In the genomic region with DNA sequence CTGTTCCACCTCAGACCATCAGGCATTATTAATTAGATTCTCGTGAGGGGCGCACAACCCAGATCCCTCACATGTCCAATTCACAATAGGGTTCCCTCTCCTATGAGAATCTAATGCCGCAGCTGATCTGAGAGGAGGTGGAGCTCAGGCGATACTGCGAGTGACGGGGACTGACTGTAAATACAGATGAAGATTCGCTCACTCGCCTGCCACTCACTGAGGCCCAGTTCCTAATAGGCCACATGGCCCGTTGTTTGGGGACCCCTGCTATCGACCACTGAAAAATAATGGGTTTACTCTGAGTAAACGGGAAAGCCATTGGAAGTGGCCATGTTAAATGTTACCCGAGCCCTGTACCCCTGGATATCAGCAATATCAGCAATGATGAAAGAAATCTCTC, we compare ENCODE assay signal across 23 cellular contexts.
DNase-seq lines count a peak whose midpoint lies in the region; ATAC-seq, FAIRE-seq and TF ChIP-seq lines count a peak whose summit lies in the region.
"Had no signal": no experiment of that assay in that cellular context is flagged by ENCODE, and none has a peak within 500 bp of the region (broad histone marks: within the 10 kb centered on the region; RNA-seq: fewer than 3 reads in every experiment).

No MANE protein-coding gene starts in this region.

- intact Hi-C loops in K562 (cut with micrococcal nuclease) = no loop called here
- intact Hi-C loops in testis (cut with DNase I; ENCODE audit: low total_unique reads) = no loop called here

- peaks cover 5% of the 10 kb centered on the region for H3K27me3 Mint-ChIP-seq in stimulated activated memory B cell treated with anti-CD40 and anti-IgM and Interleukin-4, amounts not matched to agents 10 μg/mL and 1 μg/mL and 100 μg/mL, for 72 hours
- H3K27me3 Mint-ChIP-seq in progenitor cell of endocrine pancreas = no peaks in the 10 kb centered on the region
- H3K27me3 Mint-ChIP-seq: CD8-positive, alpha-beta memory T cell had no signal

- TF ChIP-seq POLR2A in K562 (conservative IDR thresholded peaks at IDR 0.05) (no peak), testis (IDR thresholded peaks at IDR 0.05) (no peak)

- no peaks in the 10 kb centered on the region for H3K9me3 ChIP-seq in SK-N-SH
- H3K9me3 ChIP-seq in K562 (replicated peaks; ENCODE audit: control insufficient read depth, insufficient read depth, low read depth, low read length) = no peaks in the 10 kb centered on the region
- H3K9me3 ChIP-seq in testis = no peaks in the 10 kb centered on the region
- H3K9me3 ChIP-seq: A549; BE2C; BLaER1 treated with 17β-estradiol and CSF1 and Interleukin-3, amounts not matched to agents 10 nM and 100 nM had no signal

- H4K20me1 ChIP-seq in SK-N-SH (ENCODE audit: insufficient read depth) (no peaks in the 10 kb centered on the region), K562 (replicated peaks; ENCODE audit: control insufficient read depth, insufficient read depth, low read length) (no peaks in the 10 kb centered on the region)
- H4K20me1 ChIP-seq: BLaER1 treated with 17β-estradiol and CSF1 and Interleukin-3, amounts not matched to agents 10 nM and 100 nM had no signal

- H3K4me1 Mint-ChIP-seq in stimulated activated memory B cell treated with anti-CD40 and anti-IgM and Interleukin-4, amounts not matched to agents 10 μg/mL and 1 μg/mL and 100 μg/mL, for 72 hours = no peaks in the 10 kb centered on the region
- H3K4me1 Mint-ChIP-seq in progenitor cell of endocrine pancreas (ENCODE audit: low read depth) = peaks cover 1% of the 10 kb centered on the region
- H3K4me1 Mint-ChIP-seq: CD14-positive monocyte; CD8-positive, alpha-beta memory T cell had no signal

- no peak overlapping the region for H3K9ac ChIP-seq in SK-N-SH
- no peak overlapping the region for H3K9ac ChIP-seq in K562 (ENCODE audit: insufficient read depth in 1 of 2, low read depth in 2 of 2, low read length in 2 of 2)
- H3K9ac ChIP-seq: BLaER1 treated with 17β-estradiol and CSF1 and Interleukin-3, amounts not matched to agents 10 nM and 100 nM; GM23248 had no signal

- no peak for TF ChIP-seq EP300 in SK-N-SH (IDR thresholded peaks at IDR 0.05; ENCODE audit: borderline replicate concordance in 1 of 2, low read depth in 1 of 2, low read length in 1 of 2)
- TF ChIP-seq EP300 in K562 (IDR thresholded peaks at IDR 0.05; ENCODE audit: low read length) = no peak

- POLR2A ChIA-PET in SK-N-SH (lab: Yijun Ruan, JAX) = no interaction called here
- POLR2A ChIA-PET in HEK293T (lab: Yijun Ruan, JAX) = no interaction called here
- POLR2A ChIA-PET in K562 (lab: Yijun Ruan, JAX) = interaction anchor here (0.7 kb wide), 1 partner anchor 40 kb away, joined by 3 read pairs; no protein-coding TSS in a partner anchor

- CTCF ChIA-PET in SK-N-SH (lab: Yijun Ruan, JAX) = no interaction called here
- CTCF ChIA-PET in HEK293T (lab: Yijun Ruan, JAX) = no interaction called here
- CTCF ChIA-PET in K562 (lab: Yijun Ruan, JAX; ENCODE audit: low intra/inter-chr PET ratio) = no interaction called here

- no peak overlapping the region for H2AFZ ChIP-seq in SK-N-SH (ENCODE audit: low read depth)
- peak overlapping the region; percentile 56 for H2AFZ ChIP-seq in K562 (ENCODE audit: low read depth, low read length)
- H2AFZ ChIP-seq: GM23248 had no signal

- no peaks in the 10 kb centered on the region for H3K9me2 ChIP-seq in SK-N-SH

- no peak for DNase-seq in SK-N-SH
- DNase-seq in HEK293T (ENCODE audit: extremely low spot score) = no peak
- DNase-seq in K562 (ENCODE audit: extremely low read depth in 1 of 4, low spot score in 3 of 4) = peak in 1 of 4 experiments; percentile 43
- peak; percentile 38 for DNase-seq in testis
- no peak for DNase-seq in progenitor cell of endocrine pancreas (ENCODE audit: low spot score, unreplicated experiment)
- DNase-seq in NCI-H748 (lab: John Stamatoyannopoulos, UW; ENCODE audit: unreplicated experiment) = no peak
- DNase-seq: 8988T; ACHN; AML-193; BE2C; CD4-positive, alpha-beta T cell; CD8-positive, alpha-beta memory T cell; DMS53; DMS79 treated with DMSO at 0.1 percent for 48 hours; GM23248 had no signal

- no peaks in the 10 kb centered on the region for H3F3A ChIP-seq in SK-N-SH (replicated peaks; ENCODE audit: insufficient read depth)

- H3K4me3 ChIP-seq in SK-N-SH (ENCODE audit: low read depth in 2 of 2, low read length in 1 of 2) = no peak overlapping the region
- H3K4me3 ChIP-seq in K562 = no peak overlapping the region
- H3K4me3 ChIP-seq in testis = no peak overlapping the region
- H3K4me3 ChIP-seq: A549; BLaER1 treated with 17β-estradiol and CSF1 and Interleukin-3, amounts not matched to agents 10 nM and 100 nM; GM23248; HAP-1 had no signal

- no peak for FAIRE-seq in K562 (lab: Jason Lieb, UNC)
- FAIRE-seq: A549, G401.6, GM12892 had no signal

- no peaks in the 10 kb centered on the region for H3K9me3 Mint-ChIP-seq in stimulated activated memory B cell treated with anti-CD40 and anti-IgM and Interleukin-4, amounts not matched to agents 10 μg/mL and 1 μg/mL and 100 μg/mL, for 72 hours
- no peaks in the 10 kb centered on the region for H3K9me3 Mint-ChIP-seq in progenitor cell of endocrine pancreas (ENCODE audit: low read depth)
- H3K9me3 Mint-ChIP-seq: CD4-positive, alpha-beta T cell had no signal

- no peak overlapping the region for H3K27ac Mint-ChIP-seq in stimulated activated memory B cell treated with anti-CD40 and anti-IgM and Interleukin-4, amounts not matched to agents 10 μg/mL and 1 μg/mL and 100 μg/mL, for 72 hours
- H3K27ac Mint-ChIP-seq in progenitor cell of endocrine pancreas = no peak overlapping the region
- H3K27ac Mint-ChIP-seq: CD14-positive monocyte; CD4-positive, alpha-beta T cell; CD8-positive, alpha-beta memory T cell had no signal

- H3K27ac ChIP-seq in SK-N-SH (ENCODE audit: low read depth in 2 of 2, low read length in 1 of 2) (no peak overlapping the region), K562 (ENCODE audit: extremely low read depth, low read depth, low read length) (no peak overlapping the region), testis (no peak overlapping the region)
- H3K27ac ChIP-seq: A549; BLaER1 treated with 17β-estradiol and CSF1 and Interleukin-3, amounts not matched to agents 10 nM and 100 nM; GM23248 had no signal

- TF ChIP-seq CTCF in SK-N-SH (IDR thresholded peaks at IDR 0.05) (no peak), K562 (IDR thresholded peaks at IDR 0.05 in 2 of 3, conservative IDR thresholded peaks at IDR 0.05 in 1 of 3; ENCODE audit: insufficient read depth in 2 of 3, low read depth in 1 of 3, low read length in 3 of 3) (no peak), testis (IDR thresholded peaks at IDR 0.05) (no peak), progenitor cell of endocrine pancreas (IDR thresholded peaks at IDR 0.05; ENCODE audit: unreplicated experiment) (no peak)

- no peaks in the 10 kb centered on the region for H3K9me1 ChIP-seq in K562 (ENCODE audit: control insufficient read depth, insufficient read depth, low read length)

- H3K4me2 ChIP-seq in SK-N-SH (no peak overlapping the region), K562 (ENCODE audit: insufficient read depth, low read length) (peak overlapping the region; percentile 10; the same call in 1 of the 2 replicates)
- H3K4me2 ChIP-seq: A549; BLaER1 treated with 17β-estradiol and CSF1 and Interleukin-3, amounts not matched to agents 10 nM and 100 nM had no signal

- H3K79me2 ChIP-seq in SK-N-SH (ENCODE audit: insufficient read depth) = no peaks in the 10 kb centered on the region
- H3K79me2 ChIP-seq in K562 (ENCODE audit: control insufficient read depth, insufficient read depth, low read length) = no peaks in the 10 kb centered on the region

- ATAC-seq in SK-N-SH treated with all-trans-retinoic acid at 6 μM for 48 hours = no peak
- ATAC-seq in K562 = peak; percentile 48; the same call in 2 of the 3 replicates
- ATAC-seq in stimulated activated memory B cell treated with anti-CD40 and anti-IgM and Interleukin-4, amounts not matched to agents 10 μg/mL and 1 μg/mL and 100 μg/mL, for 72 hours = no peak
- ATAC-seq: A549 had no signal

- no TSS peak for BruUV-seq in K562 (replicated peaks; lab: Mats Ljungman, UMichigan)

- TF ChIP-seq RAD21 in SK-N-SH (IDR thresholded peaks at IDR 0.05; ENCODE audit: low read length) (no peak), K562 (CRISPR knock-in tag; conservative IDR thresholded peaks at IDR 0.05 in 1 of 2, IDR thresholded peaks at IDR 0.05 in 1 of 2) (no peak)

- H3K4me3 Mint-ChIP-seq in stimulated activated memory B cell treated with anti-CD40 and anti-IgM and Interleukin-4, amounts not matched to agents 10 μg/mL and 1 μg/mL and 100 μg/mL, for 72 hours = no peak overlapping the region
- no peak overlapping the region for H3K4me3 Mint-ChIP-seq in progenitor cell of endocrine pancreas (ENCODE audit: low read depth)
- H3K4me3 Mint-ChIP-seq: CD14-positive monocyte; CD4-positive, alpha-beta T cell; CD8-positive, alpha-beta memory T cell had no signal

- WGBS in SK-N-SH (ENCODE audit: low lambda C conversion rate) = 31% methylated on average over 12 of the region's 12 CpGs
- WGBS in K562 (ENCODE audit: insufficient coverage, low coverage, missing lambda C conversion rate) = 7% methylated on average over 12 of the region's 12 CpGs
- WGBS in testis, 2 donors = 38 to 79% methylated on average over 12 of the region's 12 CpGs

- no peaks in the 10 kb centered on the region; a peak in 1 of 4 replicates for H3K4me1 ChIP-seq in SK-N-SH (ENCODE audit: control insufficient read depth in 1 of 2, insufficient read depth in 2 of 2, low read depth in 1 of 2, low read length in 1 of 2)
- no peaks in the 10 kb centered on the region for H3K4me1 ChIP-seq in K562 (replicated peaks in 1 of 2; ENCODE audit: control insufficient read depth in 2 of 2, insufficient read depth in 2 of 2, low read length in 2 of 2)
- no peaks in the 10 kb centered on the region for H3K4me1 ChIP-seq in testis
- H3K4me1 ChIP-seq: A549; BE2C; BLaER1 treated with 17β-estradiol and CSF1 and Interleukin-3, amounts not matched to agents 10 nM and 100 nM; HAP-1 had no signal

- H3K36me3 ChIP-seq in SK-N-SH (replicated peaks in 1 of 2; ENCODE audit: control insufficient read depth in 1 of 2, insufficient read depth in 2 of 2, low read length in 1 of 2) (no peaks in the 10 kb centered on the region), K562 (ENCODE audit: control insufficient read depth, insufficient read depth, low read length) (no peaks in the 10 kb centered on the region), testis (ENCODE audit: low read depth, missing control alignments) (no peaks in the 10 kb centered on the region)
- H3K36me3 ChIP-seq: BE2C; BLaER1 treated with 17β-estradiol and CSF1 and Interleukin-3, amounts not matched to agents 10 nM and 100 nM; HAP-1 had no signal

- no peaks in the 10 kb centered on the region for H3K36me3 Mint-ChIP-seq in stimulated activated memory B cell treated with anti-CD40 and anti-IgM and Interleukin-4, amounts not matched to agents 10 μg/mL and 1 μg/mL and 100 μg/mL, for 72 hours
- H3K36me3 Mint-ChIP-seq in progenitor cell of endocrine pancreas (ENCODE audit: insufficient read depth) = no peaks in the 10 kb centered on the region
- H3K36me3 Mint-ChIP-seq: CD14-positive monocyte; CD8-positive, alpha-beta memory T cell had no signal

- peaks cover 3% of the 10 kb centered on the region; the same call in 1 of the 2 replicates for H3K27me3 ChIP-seq in SK-N-SH (ENCODE audit: insufficient read depth)
- H3K27me3 ChIP-seq in K562 (ENCODE audit: control insufficient read depth in 2 of 2, insufficient read depth in 2 of 2, low read length in 2 of 2) = peaks cover 0 to 4% of the 10 kb centered on the region in 2 experiments; a peak in 3 of 5 replicates
- no peaks in the 10 kb centered on the region for H3K27me3 ChIP-seq in testis
- H3K27me3 ChIP-seq: BE2C; BLaER1 treated with 17β-estradiol and CSF1 and Interleukin-3, amounts not matched to agents 10 nM and 100 nM had no signal

- in situ Hi-C loops in K562 (cut with MboI) = no loop called here
